17 cellular contexts compared by ENCODE assay signal in genomic region chr3:13492976-13493866, GRCh38.
"Had no signal": no experiment of that assay in that cellular context is flagged by ENCODE, and none has a peak within 500 bp of the region (broad histone marks: within the 10 kb centered on the region; RNA-seq: fewer than 3 reads in every experiment).

No MANE protein-coding gene starts in this region.

- H3K36me3 Mint-ChIP-seq: activated naive CD8-positive, alpha-beta T cell; stimulated activated memory B cell treated with anti-CD40 and anti-IgM and Interleukin-4, amounts not matched to agents 10 μg/mL and 1 μg/mL and 100 μg/mL, for 72 hours had no signal

- H3K9me3 ChIP-seq: ascending aorta, pancreas, upper lobe of left lung had no signal

- H3K27ac ChIP-seq: ascending aorta, coronary artery, hepatocyte, neural progenitor cell, pancreas, SK-N-MC, upper lobe of left lung, VCaP had no signal

- H3K4me3 Mint-ChIP-seq: activated naive CD8-positive, alpha-beta T cell; memory B cell; neural progenitor cell; stimulated activated memory B cell treated with anti-CD40 and anti-IgM and Interleukin-4, amounts not matched to agents 10 μg/mL and 1 μg/mL and 100 μg/mL, for 72 hours; T-cell had no signal

- ATAC-seq: left colon; pancreas; stimulated activated memory B cell treated with anti-CD40 and anti-IgM and Interleukin-4, amounts not matched to agents 10 μg/mL and 1 μg/mL and 100 μg/mL, for 72 hours; T-cell had no signal

- H3K9me3 Mint-ChIP-seq: memory B cell; stimulated activated memory B cell treated with anti-CD40 and anti-IgM and Interleukin-4, amounts not matched to agents 10 μg/mL and 1 μg/mL and 100 μg/mL, for 72 hours had no signal

- H3K4me3 ChIP-seq: ascending aorta, coronary artery, hepatocyte, neural progenitor cell, pancreas, SK-N-MC, upper lobe of left lung had no signal

- H3K27ac Mint-ChIP-seq: activated naive CD8-positive, alpha-beta T cell; memory B cell; neural progenitor cell; stimulated activated memory B cell treated with anti-CD40 and anti-IgM and Interleukin-4, amounts not matched to agents 10 μg/mL and 1 μg/mL and 100 μg/mL, for 72 hours had no signal

- H3K27me3 Mint-ChIP-seq: activated naive CD8-positive, alpha-beta T cell; memory B cell; T-cell had no signal

- H3K4me1 ChIP-seq: ascending aorta, pancreas had no signal

- H3K36me3 ChIP-seq: neural progenitor cell had no signal

- DNase-seq: activated effector memory CD4-positive, alpha-beta T cell treated with Interleukin-2 at 50 U/mL for 16 hours; effector CD8-positive, alpha-beta T cell; RPMI8226; T-cell; T1000; upper lobe of left lung had no signal

- H3K27me3 ChIP-seq: ascending aorta, hepatocyte, neural progenitor cell, pancreas, upper lobe of left lung had no signal
